ENCODE assay signal across 8 cellular contexts in the genomic region with DNA sequence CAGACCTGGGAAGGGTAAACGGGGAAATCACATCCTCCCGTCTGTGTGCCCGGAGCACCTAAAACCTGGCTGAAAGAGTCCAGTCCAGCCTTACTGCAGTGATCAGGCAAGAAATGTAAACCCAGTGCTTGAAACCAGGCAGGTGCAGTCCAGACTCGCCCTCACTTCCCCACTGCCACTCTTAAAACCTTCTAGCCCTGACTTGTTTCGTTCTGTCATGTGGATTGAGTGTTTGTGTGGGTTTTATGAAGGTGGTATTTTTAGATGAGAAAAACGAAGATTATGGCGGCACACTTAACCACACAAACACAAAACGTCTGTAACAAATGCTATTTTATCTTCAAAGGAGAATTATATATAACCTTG. TPM values are rescaled to one million over a fixed set of nuclear protein-coding genes. Genes with fewer than 3 reads are reported as not detected.
DNase-seq lines count a peak whose midpoint lies in the region; ATAC-seq, FAIRE-seq and TF ChIP-seq lines count a peak whose summit lies in the region.

No MANE protein-coding gene starts in this region.

- no peaks in the 10 kb centered on the region for H3K27me3 ChIP-seq in BLaER1 treated with 17β-estradiol and CSF1 and Interleukin-3, amounts not matched to agents 10 nM and 100 nM
- no peaks in the 10 kb centered on the region for H3K27me3 ChIP-seq in adipocyte (replicated peaks; ENCODE audit: control insufficient read depth, insufficient read depth, low read length)

- ATAC-seq in GM18508 (IDR thresholded peaks at IDR 0.05; ENCODE audit: insufficient read depth, unreplicated experiment) (peak; percentile 26), HG02943 (IDR thresholded peaks at IDR 0.05; ENCODE audit: low read depth, unreplicated experiment) (peak; percentile 28)

- FAIRE-seq in kidney (lab: Jason Lieb, UNC): no peak

- H4K20me1 ChIP-seq in BLaER1 treated with 17β-estradiol and CSF1 and Interleukin-3, amounts not matched to agents 10 nM and 100 nM: peaks cover 0 to 30% (median 16%) of the 10 kb centered on the region in 11 experiments; a peak in 15 of 22 replicates

- peak overlapping the region; percentile 91 to 99 (median 98) for H3K4me2 ChIP-seq in BLaER1 treated with 17β-estradiol and CSF1 and Interleukin-3, amounts not matched to agents 10 nM and 100 nM

- peak overlapping the region; percentile 67 to 84 (median 74) for H3K4me3 ChIP-seq in BLaER1 treated with 17β-estradiol and CSF1 and Interleukin-3, amounts not matched to agents 10 nM and 100 nM
- H3K4me3 ChIP-seq in adipocyte (ENCODE audit: low read length) (peak overlapping the region; percentile 95), kidney (ENCODE audit: low read length in 2 of 2) (peak overlapping the region; percentile 86 to 94)

- intact Hi-C loops in kidney (cut with DNase I): no loop called here

- H3K4me1 ChIP-seq in BLaER1 treated with 17β-estradiol and CSF1 and Interleukin-3, amounts not matched to agents 10 nM and 100 nM: peaks cover 26 to 56% (median 45%) of the 10 kb centered on the region in 10 experiments
- H3K4me1 ChIP-seq in adipocyte (ENCODE audit: control insufficient read depth, insufficient read depth, low read length) (peaks cover 17% of the 10 kb centered on the region), kidney (ENCODE audit: control insufficient read depth in 1 of 2, insufficient read depth in 1 of 2, low read depth in 1 of 2, low read length in 2 of 2) (peaks cover 4% of the 10 kb centered on the region in 2 donors)

- peak; percentile 37 for DNase-seq in NCI-H345 treated with DMSO at 0.1 percent for 48 hours (lab: John Stamatoyannopoulos, UW; ENCODE audit: unreplicated experiment)
- no peak for DNase-seq in adipocyte (ENCODE audit: low read depth)
- DNase-seq in kidney: no peak
- peak in 2 of 49 donors; percentile 4 to 8 for DNase-seq in substantia nigra (lab: John Stamatoyannopoulos, UW)
- DNase-seq in AG08396 (ENCODE audit: low spot score): no peak

- H3K36me3 ChIP-seq in BLaER1 treated with 17β-estradiol and CSF1 and Interleukin-3, amounts not matched to agents 10 nM and 100 nM: peaks cover 9 to 31% (median 28%) of the 10 kb centered on the region in 11 experiments; a peak in 21 of 22 replicates
- H3K36me3 ChIP-seq in adipocyte (ENCODE audit: control insufficient read depth, insufficient read depth, low read length, severe bottlenecking) (no peaks in the 10 kb centered on the region), kidney (ENCODE audit: control insufficient read depth in 1 of 2, insufficient read depth in 2 of 2, low read length in 2 of 2) (no peaks in the 10 kb centered on the region)

- no peaks in the 10 kb centered on the region for H3K9me3 ChIP-seq in BLaER1 treated with 17β-estradiol and CSF1 and Interleukin-3, amounts not matched to agents 10 nM and 100 nM (replicated peaks in 1 of 11)
- H3K9me3 ChIP-seq in adipocyte (ENCODE audit: control insufficient read depth, low read length): no peaks in the 10 kb centered on the region
- no peaks in the 10 kb centered on the region for H3K9me3 ChIP-seq in kidney (ENCODE audit: control insufficient read depth in 1 of 2, low read length in 2 of 2)

- peak overlapping the region; percentile 87 to 97 (median 90) for H3K9ac ChIP-seq in BLaER1 treated with 17β-estradiol and CSF1 and Interleukin-3, amounts not matched to agents 10 nM and 100 nM
- H3K9ac ChIP-seq in adipocyte (ENCODE audit: low read length) (peak overlapping the region; percentile 90), kidney (ENCODE audit: low read length in 2 of 2) (peak overlapping the region; percentile 31 to 86)

- peak overlapping the region in 10 of 11 experiments; percentile 88 to 98 (median 94); a peak in 20 of 22 replicates for H3K27ac ChIP-seq in BLaER1 treated with 17β-estradiol and CSF1 and Interleukin-3, amounts not matched to agents 10 nM and 100 nM
- peak overlapping the region; percentile 78 to 79 for H3K27ac ChIP-seq in kidney (ENCODE audit: low read depth in 2 of 2, low read length in 2 of 2)
- H3K27ac ChIP-seq in substantia nigra (ENCODE audit: low read depth, low read length, poor library complexity, severe bottlenecking): peak overlapping the region; percentile 22

- no peak for TF ChIP-seq CTCF in kidney (IDR thresholded peaks at IDR 0.05; ENCODE audit: borderline replicate concordance, extremely low read depth, insufficient read depth)

RNA-seq across cellular contexts. Expression of gene CKAP2, which starts 0.8 kb away (rescaled TPM):
- total RNA-seq in kidney: 5.8 TPM
- polyA plus RNA-seq in kidney (ENCODE audit: insufficient read depth, low read depth, low replicate concordance): 4.9 TPM

RNA-seq across cellular contexts. Expression of gene VPS36, which starts 4.0 kb away (rescaled TPM):
- total RNA-seq in kidney: 48.9 TPM
- 19.2 TPM for polyA plus RNA-seq in kidney (ENCODE audit: insufficient read depth, low read depth, low replicate concordance)

RNA-seq across cellular contexts. Expression of gene THSD1, which starts 48.5 kb away (rescaled TPM):
- 6.4 TPM for total RNA-seq in kidney
- polyA plus RNA-seq in kidney (ENCODE audit: insufficient read depth, low read depth, low replicate concordance): 2.2 TPM

Comparison
In these comparisons a context has a peak if more than half of its experiments do, and no peak if none do; other contexts are left out.
1. H3K27ac ChIP-seq: peak in every context shown above with its lines; median percentile 94 in BLaER1 treated with 17β-estradiol and CSF1 and Interleukin-3, amounts not matched to agents 10 nM and 100 nM; 78 in kidney; 22 in substantia nigra.